1 cellular context compared by ENCODE assay signal in genomic region chr10:72353028-72353962, GRCh38.
TF ChIP-seq lines count a peak whose summit lies in the region.

No MANE protein-coding gene starts in this region.

TF ChIP-seq in GM12878, 131 proteins besides CTCF, POLR2A, EP300 and RAD21 (continued from another document):
- TF ChIP-seq, protein P1, sequence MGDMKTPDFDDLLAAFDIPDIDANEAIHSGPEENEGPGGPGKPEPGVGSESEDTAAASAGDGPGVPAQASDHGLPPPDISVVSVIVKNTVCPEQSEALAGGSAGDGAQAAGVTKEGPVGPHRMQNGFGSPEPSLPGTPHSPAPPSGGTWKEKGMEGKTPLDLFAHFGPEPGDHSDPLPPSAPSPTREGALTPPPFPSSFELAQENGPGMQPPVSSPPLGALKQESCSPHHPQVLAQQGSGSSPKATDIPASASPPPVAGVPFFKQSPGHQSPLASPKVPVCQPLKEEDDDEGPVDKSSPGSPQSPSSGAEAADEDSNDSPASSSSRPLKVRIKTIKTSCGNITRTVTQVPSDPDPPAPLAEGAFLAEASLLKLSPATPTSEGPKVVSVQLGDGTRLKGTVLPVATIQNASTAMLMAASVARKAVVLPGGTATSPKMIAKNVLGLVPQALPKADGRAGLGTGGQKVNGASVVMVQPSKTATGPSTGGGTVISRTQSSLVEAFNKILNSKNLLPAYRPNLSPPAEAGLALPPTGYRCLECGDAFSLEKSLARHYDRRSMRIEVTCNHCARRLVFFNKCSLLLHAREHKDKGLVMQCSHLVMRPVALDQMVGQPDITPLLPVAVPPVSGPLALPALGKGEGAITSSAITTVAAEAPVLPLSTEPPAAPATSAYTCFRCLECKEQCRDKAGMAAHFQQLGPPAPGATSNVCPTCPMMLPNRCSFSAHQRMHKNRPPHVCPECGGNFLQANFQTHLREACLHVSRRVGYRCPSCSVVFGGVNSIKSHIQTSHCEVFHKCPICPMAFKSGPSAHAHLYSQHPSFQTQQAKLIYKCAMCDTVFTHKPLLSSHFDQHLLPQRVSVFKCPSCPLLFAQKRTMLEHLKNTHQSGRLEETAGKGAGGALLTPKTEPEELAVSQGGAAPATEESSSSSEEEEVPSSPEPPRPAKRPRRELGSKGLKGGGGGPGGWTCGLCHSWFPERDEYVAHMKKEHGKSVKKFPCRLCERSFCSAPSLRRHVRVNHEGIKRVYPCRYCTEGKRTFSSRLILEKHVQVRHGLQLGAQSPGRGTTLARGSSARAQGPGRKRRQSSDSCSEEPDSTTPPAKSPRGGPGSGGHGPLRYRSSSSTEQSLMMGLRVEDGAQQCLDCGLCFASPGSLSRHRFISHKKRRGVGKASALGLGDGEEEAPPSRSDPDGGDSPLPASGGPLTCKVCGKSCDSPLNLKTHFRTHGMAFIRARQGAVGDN (IDR thresholded peaks at IDR 0.05), result no peak
- no peak for TF ChIP-seq ZZZ3 (IDR thresholded peaks at IDR 0.05; ENCODE audit: control insufficient read depth, insufficient read length, low read depth)
